ENCODE assay signal across 37 cellular contexts in the genomic region with DNA sequence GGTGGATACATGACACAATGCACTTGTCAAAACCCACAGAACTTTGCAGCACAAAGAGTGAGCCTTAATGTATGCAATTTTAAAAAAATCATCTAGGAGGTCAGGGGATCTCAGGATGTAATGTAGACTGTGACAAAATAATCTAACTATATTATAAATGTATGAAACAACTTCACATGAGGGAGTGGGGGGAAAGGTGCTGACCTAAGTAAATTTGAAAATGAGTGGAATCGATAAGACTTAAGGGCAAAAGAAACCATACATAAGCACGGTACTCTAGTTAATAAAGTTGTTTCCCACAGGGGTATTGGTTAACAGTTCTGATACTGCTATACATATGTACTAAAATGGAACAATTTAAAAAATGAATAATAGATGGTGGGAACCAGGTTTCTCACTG.
"Had no signal": no experiment of that assay in that cellular context is flagged by ENCODE, and none has a peak within 500 bp of the region (broad histone marks: within the 10 kb centered on the region; RNA-seq: fewer than 3 reads in every experiment).

No MANE protein-coding gene starts in this region.

- H3K27me3 Mint-ChIP-seq: activated B cell treated with CpG ODN at 0.5 μM for 24 hours; activated CD4-positive, alpha-beta memory T cell treated with anti-CD3 and anti-CD28 coated beads for 36 hours; activated CD4-positive, alpha-beta T cell treated with anti-CD3 and anti-CD28 coated beads, Interleukin-2, amount 10 ng/mL, durations not matched to agents 24 days and 14 days; activated CD8-positive, alpha-beta T cell treated with anti-CD3 and anti-CD28 coated beads for 36 hours; activated naive CD8-positive, alpha-beta T cell treated with anti-CD3 and anti-CD28 coated beads for 36 hours; activated T-helper 17 cell treated with anti-CD3 and anti-CD28 coated beads, Interleukin-2, amount 50 U/mL, for 72 hours had no signal

- DNase-seq: activated B cell treated with CpG ODN at 0.5 μM for 24 hours; activated CD4-positive, alpha-beta memory T cell treated with anti-CD3 and anti-CD28 coated beads for 36 hours; activated CD4-positive, alpha-beta T cell treated with anti-CD3 and anti-CD28 coated beads for 4 hours; activated CD4-positive, alpha-beta T cell treated with anti-CD3 and anti-CD28 coated beads, Interleukin-2, amount 10 ng/mL, durations not matched to agents 24 days and 14 days; activated CD4-positive, alpha-beta T cell treated with anti-CD3 and anti-CD28 coated beads, Interleukin-2, amount 50 U/mL, for 1 hour; activated CD4-positive, alpha-beta T cell treated with anti-CD3 and anti-CD28 coated beads, Interleukin-2, amount 50 U/mL, for 4 hours; activated CD4-positive, CD25-positive, alpha-beta regulatory T cell treated with anti-CD3 and anti-CD28 coated beads, Interleukin-2, amount 50 U/mL, for 72 hours; activated CD8-positive, alpha-beta memory T cell treated with anti-CD3 and anti-CD28 coated beads, Interleukin-2, amount 50 U/mL, for 4 hours; activated CD8-positive, alpha-beta T cell treated with anti-CD3 and anti-CD28 coated beads for 36 hours; activated effector memory CD4-positive, alpha-beta T cell treated with anti-CD3 and anti-CD28 coated beads, Interleukin-2, amount 50 U/mL, for 16 hours; activated gamma-delta T cell treated with Interleukin-2 at 50 U/mL for 16 hours; activated naive CD4-positive, alpha-beta T cell; activated naive CD4-positive, alpha-beta T cell treated with anti-CD3 and anti-CD28 coated beads for 36 hours; activated naive CD4-positive, alpha-beta T cell treated with anti-CD3 and anti-CD28 coated beads, Interleukin-2, amount 50 U/mL, for 16 hours; activated naive CD8-positive, alpha-beta T cell treated with anti-CD3 and anti-CD28 coated beads for 36 hours; activated T-cell treated with anti-CD3 and anti-CD28 coated beads for 4 hours; activated T-cell treated with anti-CD3 and anti-CD28 coated beads, Interleukin-2, amount 50 U/mL, for 1 hour; activated T-cell treated with anti-CD3 and anti-CD28 coated beads, Interleukin-2, amount 50 U/mL, for 4 hours; activated T-cell treated with anti-CD3 and anti-CD28 coated beads, Interleukin-2, amount 50 U/mL, for 72 hours; adrenal gland; amniotic stem cell; aorta; body of pancreas; brain microvascular endothelial cell; central memory CD4-positive, alpha-beta T cell; T-helper 2 cell; T-helper 9 cell had no signal

- H3K27ac ChIP-seq: adrenal gland, body of pancreas, brain microvascular endothelial cell, breast epithelium, VCaP had no signal

- H3K27me3 ChIP-seq: adrenal gland, body of pancreas, brain microvascular endothelial cell, breast epithelium had no signal

- H3K4me3 ChIP-seq: adrenal gland, body of pancreas, breast epithelium had no signal

- H3K4me1 ChIP-seq: breast epithelium had no signal

- H3K4me1 Mint-ChIP-seq: activated CD4-positive, alpha-beta T cell treated with anti-CD3 and anti-CD28 coated beads, Interleukin-2, amount 10 ng/mL, durations not matched to agents 24 days and 14 days; activated T-helper 17 cell treated with anti-CD3 and anti-CD28 coated beads, Interleukin-2, amount 50 U/mL, for 72 hours had no signal

- H3K27ac Mint-ChIP-seq: activated B cell treated with CpG ODN at 0.5 μM for 24 hours; activated CD4-positive, alpha-beta memory T cell treated with anti-CD3 and anti-CD28 coated beads for 36 hours; activated CD4-positive, alpha-beta T cell treated with anti-CD3 and anti-CD28 coated beads, Interleukin-2, amount 10 ng/mL, durations not matched to agents 24 days and 14 days; activated CD8-positive, alpha-beta T cell treated with anti-CD3 and anti-CD28 coated beads for 36 hours; activated naive CD4-positive, alpha-beta T cell treated with anti-CD3 and anti-CD28 coated beads for 36 hours; activated naive CD8-positive, alpha-beta T cell treated with anti-CD3 and anti-CD28 coated beads for 36 hours; activated T-cell treated with anti-CD3 and anti-CD28 coated beads, Interleukin-2, amount 50 U/mL, for 72 hours; activated T-helper 1 cell treated with anti-CD3 and anti-CD28 coated beads, Interleukin-12 subunit alpha, Interleukin-12 subunit beta, Interleukin-2, Interleukin-4 antibody, amounts not matched to agents 30 ng/mL and 10 ng/mL and 1 ng/mL, durations not matched to agents 14 hours and 24 hours and 36 hours; activated T-helper 17 cell treated with anti-CD3 and anti-CD28 coated beads, Interleukin-2, amount 50 U/mL, for 72 hours; T-helper 1 cell treated with Interleukin-12 subunit alpha and Interleukin-12 subunit beta and Interleukin-4 antibody, amounts not matched to agents 30 μg/mL and 1 μg/mL, for 36 hours; T-helper 2 cell treated with Interferon-gamma antibody and Interleukin-4, amounts not matched to agents 5 μg/mL and 100 μg/mL, for 36 hours had no signal

- FAIRE-seq: astrocyte, colon, TTC549 had no signal

- H3K9me3 ChIP-seq: adrenal gland, body of pancreas, breast epithelium had no signal

- H3K4me3 Mint-ChIP-seq: activated B cell treated with CpG ODN at 0.5 μM for 24 hours; activated CD4-positive, alpha-beta memory T cell treated with anti-CD3 and anti-CD28 coated beads for 36 hours; activated CD4-positive, alpha-beta T cell treated with anti-CD3 and anti-CD28 coated beads, Interleukin-2, amount 10 ng/mL, durations not matched to agents 24 days and 14 days; activated CD8-positive, alpha-beta T cell treated with anti-CD3 and anti-CD28 coated beads for 36 hours; activated naive CD4-positive, alpha-beta T cell treated with anti-CD3 and anti-CD28 coated beads for 36 hours; activated naive CD8-positive, alpha-beta T cell treated with anti-CD3 and anti-CD28 coated beads for 36 hours; activated T-cell treated with anti-CD3 and anti-CD28 coated beads, Interleukin-2, amount 50 U/mL, for 4 hours; activated T-cell treated with anti-CD3 and anti-CD28 coated beads, Interleukin-2, amount 50 U/mL, for 72 hours; activated T-helper 1 cell treated with anti-CD3 and anti-CD28 coated beads, Interleukin-12 subunit alpha, Interleukin-12 subunit beta, Interleukin-2, Interleukin-4 antibody, amounts not matched to agents 30 ng/mL and 10 ng/mL and 1 ng/mL, durations not matched to agents 14 hours and 24 hours and 36 hours; activated T-helper 17 cell treated with anti-CD3 and anti-CD28 coated beads, Interleukin-2, amount 50 U/mL, for 72 hours; T-helper 1 cell treated with Interleukin-12 subunit alpha and Interleukin-12 subunit beta and Interleukin-4 antibody, amounts not matched to agents 30 μg/mL and 1 μg/mL, for 36 hours; T-helper 2 cell treated with Interferon-gamma antibody and Interleukin-4, amounts not matched to agents 5 μg/mL and 100 μg/mL, for 36 hours had no signal

- H3K9me3 Mint-ChIP-seq: activated B cell treated with CpG ODN at 0.5 μM for 24 hours; activated CD4-positive, alpha-beta memory T cell treated with anti-CD3 and anti-CD28 coated beads for 36 hours; activated CD4-positive, alpha-beta T cell treated with anti-CD3 and anti-CD28 coated beads, Interleukin-2, amount 10 ng/mL, durations not matched to agents 24 days and 14 days; activated CD8-positive, alpha-beta T cell treated with anti-CD3 and anti-CD28 coated beads for 36 hours; activated naive CD4-positive, alpha-beta T cell treated with anti-CD3 and anti-CD28 coated beads for 36 hours; activated naive CD4-positive, alpha-beta T cell treated with anti-CD3 and anti-CD28 coated beads, Interleukin-2, amount 50 U/mL, for 72 hours; activated naive CD8-positive, alpha-beta T cell treated with anti-CD3 and anti-CD28 coated beads for 36 hours; activated T-cell treated with anti-CD3 and anti-CD28 coated beads, Interleukin-2, amount 50 U/mL, for 4 hours; activated T-cell treated with anti-CD3 and anti-CD28 coated beads, Interleukin-2, amount 50 U/mL, for 72 hours; activated T-helper 1 cell treated with anti-CD3 and anti-CD28 coated beads, Interleukin-12 subunit alpha, Interleukin-12 subunit beta, Interleukin-2, Interleukin-4 antibody, amounts not matched to agents 30 ng/mL and 10 ng/mL and 1 ng/mL, durations not matched to agents 14 hours and 24 hours and 36 hours; activated T-helper 17 cell treated with anti-CD3 and anti-CD28 coated beads, Interleukin-2, amount 50 U/mL, for 72 hours; T-helper 1 cell treated with Interleukin-12 subunit alpha and Interleukin-12 subunit beta and Interleukin-4 antibody, amounts not matched to agents 30 μg/mL and 1 μg/mL, for 36 hours; T-helper 2 cell treated with Interferon-gamma antibody and Interleukin-4, amounts not matched to agents 5 μg/mL and 100 μg/mL, for 36 hours had no signal

- H3K36me3 Mint-ChIP-seq: activated naive CD4-positive, alpha-beta T cell treated with anti-CD3 and anti-CD28 coated beads, Interleukin-2, amount 50 U/mL, for 72 hours had no signal

- H3K36me3 ChIP-seq: brain microvascular endothelial cell, breast epithelium had no signal

- ATAC-seq: activated CD8-positive, alpha-beta T cell treated with anti-CD3 and anti-CD28 coated beads for 36 hours; activated naive CD4-positive, alpha-beta T cell treated with anti-CD3 and anti-CD28 coated beads, Interleukin-2, amount 50 U/mL, for 72 hours; activated T-cell treated with anti-CD3 and anti-CD28 coated beads, Interleukin-2, amount 50 U/mL, for 4 hours; activated T-cell treated with anti-CD3 and anti-CD28 coated beads, Interleukin-2, amount 50 U/mL, for 72 hours; activated T-helper 17 cell treated with anti-CD3 and anti-CD28 coated beads, Interleukin-2, amount 50 U/mL, for 72 hours; body of pancreas had no signal
